Comparison of ENCODE assay signal across 11 cellular contexts in genomic region chr11:65288706-65289536, GRCh38. TPM values are rescaled to one million over a fixed set of nuclear protein-coding genes. Genes with fewer than 3 reads are reported as not detected.
A peak's percentile ranks its signal among the peaks of the same experiment; 100 is the strongest.
DNase-seq lines count a peak whose midpoint lies in the region; ATAC-seq and TF ChIP-seq lines count a peak whose summit lies in the region.
"Had no signal": no experiment of that assay in that cellular context is flagged by ENCODE, and none has a peak within 500 bp of the region (broad histone marks: within the 10 kb centered on the region; RNA-seq: fewer than 3 reads in every experiment).

No MANE protein-coding gene starts in this region.

- no peaks in the 10 kb centered on the region for H3K79me2 ChIP-seq in neural progenitor cell (ENCODE audit: low read depth)

- H3K9ac ChIP-seq in neural progenitor cell, result no peak overlapping the region

- H3K4me1 Mint-ChIP-seq in neural progenitor cell, result no peaks in the 10 kb centered on the region
- peaks cover 0 to 5% (median 1%) of the 10 kb centered on the region in 4 donors for H3K4me1 Mint-ChIP-seq in CD4-positive, alpha-beta memory T cell

- TF ChIP-seq CTCF in epithelial cell of esophagus (IDR thresholded peaks at IDR 0.05; ENCODE audit: insufficient read depth, low read depth, low read length, missing control alignments), result no peak
- no peak for TF ChIP-seq CTCF in neural progenitor cell (IDR thresholded peaks at IDR 0.05)

- H3K27me3 ChIP-seq in neural progenitor cell, result no peaks in the 10 kb centered on the region
- H3K27me3 ChIP-seq in CD4-positive, alpha-beta memory T cell (ENCODE audit: insufficient read depth, low read length), result no peaks in the 10 kb centered on the region
- H3K27me3 ChIP-seq: right lobe of liver had no signal

- CTCF ChIA-PET in CD4-positive, alpha-beta memory T cell (lab: Charles Lee; ENCODE audit: partially characterized antibody), result interaction anchor here (1.4 to 2.3 kb wide), 3 partner anchors 26 to 41 kb away, joined by 4 to 8 read pairs (median 5); partner anchors contain the start of gene CDC42EP2

- H3K9me3 ChIP-seq in neural progenitor cell (ENCODE audit: low read depth), result no peaks in the 10 kb centered on the region
- no peaks in the 10 kb centered on the region for H3K9me3 ChIP-seq in CD4-positive, alpha-beta memory T cell (ENCODE audit: control insufficient read depth in 1 of 2, low read length in 2 of 2)
- H3K9me3 ChIP-seq: right lobe of liver had no signal

- no peak overlapping the region for H3K4me3 Mint-ChIP-seq in neural progenitor cell
- H3K4me3 Mint-ChIP-seq in CD4-positive, alpha-beta memory T cell, result no peak overlapping the region

- H3K4me3 ChIP-seq in epithelial cell of esophagus (ENCODE audit: low read length), result no peak overlapping the region
- H3K4me3 ChIP-seq in neural progenitor cell, result no peak overlapping the region
- no peak overlapping the region for H3K4me3 ChIP-seq in CD4-positive, alpha-beta memory T cell (ENCODE audit: low read length in 2 of 2)
- H3K4me3 ChIP-seq: right lobe of liver had no signal

- no peak overlapping the region for H3K4me2 ChIP-seq in neural progenitor cell

- POLR2A ChIA-PET in CD4-positive, alpha-beta memory T cell (lab: Charles Lee; ENCODE audit: partially characterized antibody), result no interaction called here

- H3F3A ChIP-seq in neural progenitor cell (ENCODE audit: low read depth), result no peaks in the 10 kb centered on the region

- no peaks in the 10 kb centered on the region for H4K20me1 ChIP-seq in neural progenitor cell (ENCODE audit: low read depth)

- no peaks in the 10 kb centered on the region for H3K36me3 ChIP-seq in neural progenitor cell
- H3K36me3 ChIP-seq in CD4-positive, alpha-beta memory T cell (ENCODE audit: insufficient read depth, low read length), result peaks cover 25% of the 10 kb centered on the region

- peaks cover 38% of the 10 kb centered on the region for H3K36me3 Mint-ChIP-seq in neural progenitor cell
- H3K36me3 Mint-ChIP-seq in CD4-positive, alpha-beta memory T cell, result peaks cover 36 to 66% of the 10 kb centered on the region in 2 donors

- peaks cover 2% of the 10 kb centered on the region for H3K27me3 Mint-ChIP-seq in neural progenitor cell (ENCODE audit: insufficient read depth, low read depth)
- H3K27me3 Mint-ChIP-seq in CD4-positive, alpha-beta memory T cell, result no peaks in the 10 kb centered on the region

- H3K4me1 ChIP-seq in neural progenitor cell, result no peaks in the 10 kb centered on the region
- H3K4me1 ChIP-seq in CD4-positive, alpha-beta memory T cell (ENCODE audit: insufficient read depth, low read length), result no peaks in the 10 kb centered on the region

- no peak overlapping the region for H2AFZ ChIP-seq in neural progenitor cell (replicated peaks)

- H3K27ac Mint-ChIP-seq in neural progenitor cell, result no peak overlapping the region
- no peak overlapping the region for H3K27ac Mint-ChIP-seq in CD4-positive, alpha-beta memory T cell

- peak; percentile 53 for DNase-seq in DMS79 (lab: John Stamatoyannopoulos, UW)
- peak; percentile 9 for DNase-seq in NCI-H2227 treated with DMSO at 0.1 percent for 48 hours (lab: John Stamatoyannopoulos, UW)
- DNase-seq in epithelial cell of esophagus (ENCODE audit: low read depth), result peak; percentile 30
- DNase-seq in putamen (ENCODE audit: low spot score), result peak; percentile 47
- no peak for DNase-seq in neural progenitor cell (ENCODE audit: low spot score)
- DNase-seq in CD4-positive, alpha-beta memory T cell, result no peak
- no peak for DNase-seq in NCI-H1930 (lab: John Stamatoyannopoulos, UW)
- DNase-seq: H7, NCI-H1092, right lobe of liver had no signal

- intact Hi-C loops in CD4-positive, alpha-beta memory T cell (cut with micrococcal nuclease), result no loop called here

- no peak for ATAC-seq in HG03432 (IDR thresholded peaks at IDR 0.05; ENCODE audit: unreplicated experiment)
- ATAC-seq: right lobe of liver had no signal

- no peaks in the 10 kb centered on the region for H3K9me3 Mint-ChIP-seq in neural progenitor cell
- no peaks in the 10 kb centered on the region for H3K9me3 Mint-ChIP-seq in CD4-positive, alpha-beta memory T cell

- H3K27ac ChIP-seq in neural progenitor cell, result no peak overlapping the region
- no peak overlapping the region for H3K27ac ChIP-seq in CD4-positive, alpha-beta memory T cell (ENCODE audit: low read depth, low read length)
- H3K27ac ChIP-seq: right lobe of liver had no signal

RNA-seq across cellular contexts. Expression of gene CDC42EP2, which starts 25.7 kb away (rescaled TPM):
- total RNA-seq in neural progenitor cell (ENCODE audit: low replicate concordance), result 0.11 and 0.87 TPM in 2 replicates
- total RNA-seq in CD4-positive, alpha-beta memory T cell, result under 1 TPM; 0.55 to 0.67 TPM
- not detected for polyA plus RNA-seq in CD4-positive, alpha-beta memory T cell

RNA-seq across cellular contexts. Expression of gene POLA2, which starts 27.2 kb away (rescaled TPM):
- total RNA-seq in neural progenitor cell (ENCODE audit: low replicate concordance), result 33.3 and 47.7 TPM in 2 replicates
- 10 to 100 TPM; 26.4 to 27.3 TPM for total RNA-seq in CD4-positive, alpha-beta memory T cell
- 10 to 100 TPM in 1 of 2 donors, 1 to 10 TPM in 1; 7.8 to 13.7 TPM for polyA plus RNA-seq in CD4-positive, alpha-beta memory T cell

RNA-seq across cellular contexts. Expression of gene DPF2, which starts 44.7 kb away (rescaled TPM):
- total RNA-seq in neural progenitor cell (ENCODE audit: low replicate concordance), result 63.3 and 72.1 TPM in 2 replicates
- 100 to 1,000 TPM; 101 to 102 TPM for total RNA-seq in CD4-positive, alpha-beta memory T cell
- 10 to 100 TPM; 65.1 to 67.8 TPM for polyA plus RNA-seq in CD4-positive, alpha-beta memory T cell

Comparison
In these comparisons a context has a peak if more than half of its experiments do, and no peak if none do; other contexts are left out.
1. DNase-seq: peak in DMS79 (single experiment), NCI-H2227 treated with DMSO at 0.1 percent for 48 hours (single experiment), epithelial cell of esophagus (single experiment) and putamen (single experiment); none in neural progenitor cell (single experiment), CD4-positive, alpha-beta memory T cell (0 of 5) and NCI-H1930 (0 of 2).